Comparison of ENCODE assay signal across 26 cellular contexts in the genomic region with DNA sequence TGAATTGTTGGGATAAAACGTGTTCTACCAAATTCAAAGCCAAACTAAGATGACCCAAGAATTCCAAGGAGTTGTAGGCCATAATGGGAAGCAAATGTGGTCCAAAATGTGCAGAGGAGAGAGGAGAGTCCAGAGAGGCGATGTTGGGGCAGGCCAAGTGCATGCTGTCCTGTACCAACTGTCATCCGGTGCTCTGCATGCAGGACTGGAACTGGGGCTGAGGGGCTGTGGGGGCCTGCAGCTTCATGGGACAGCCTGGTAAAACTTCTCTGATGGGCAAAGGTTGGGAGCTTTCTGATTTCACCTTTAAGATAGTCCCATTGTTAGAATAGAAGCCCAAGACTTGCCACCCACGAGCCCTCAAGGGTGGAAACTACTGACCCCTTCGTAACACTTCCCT.
"Had no signal": no experiment of that assay in that cellular context is flagged by ENCODE, and none has a peak within 500 bp of the region (broad histone marks: within the 10 kb centered on the region; RNA-seq: fewer than 3 reads in every experiment).

No MANE protein-coding gene starts in this region.

- H3K27me3 ChIP-seq: colonic mucosa, gastrocnemius medialis, heart right ventricle, left lung had no signal

- H3K27ac ChIP-seq: colonic mucosa, epithelial cell of prostate, foreskin keratinocyte, gastrocnemius medialis, heart right ventricle, left lung, lower lobe of right lung had no signal

- FAIRE-seq: endometrium, islet of Langerhans, keratinocyte had no signal

- H3K27ac Mint-ChIP-seq: dendritic cell treated with granulocyte-macrophage colony-stimulating factor and Interleukin-4, amounts not matched to agents 40 ng/mL and 50 ng/mL, for 4 days; effector memory CD8-positive, alpha-beta T cell; endodermal cell; mesothelial cell of epicardium; naive B cell had no signal

- H3K9me3 Mint-ChIP-seq: dendritic cell treated with granulocyte-macrophage colony-stimulating factor and Interleukin-4, amounts not matched to agents 40 ng/mL and 50 ng/mL, for 4 days; effector memory CD8-positive, alpha-beta T cell had no signal

- H3K4me1 ChIP-seq: colonic mucosa, foreskin keratinocyte, left lung, lower lobe of right lung had no signal

- H3K36me3 ChIP-seq: colonic mucosa, gastrocnemius medialis, heart right ventricle, left lung, lower lobe of right lung had no signal

- H3K27me3 Mint-ChIP-seq: dendritic cell treated with granulocyte-macrophage colony-stimulating factor and Interleukin-4, amounts not matched to agents 40 ng/mL and 50 ng/mL, for 4 days had no signal

- DNase-seq: colonic mucosa; cortex of kidney; effector CD8-positive, alpha-beta T cell; effector memory CD8-positive, alpha-beta T cell; endodermal cell; erythroblast; foreskin keratinocyte; gastrocnemius medialis; glutamatergic neuron; head of caudate nucleus; heart right ventricle; hippocampal formation; left cardiac atrium; left lung; left ventricle myocardium superior; lower lobe of right lung; mesenchymal stem cell; mucosa of descending colon; naive B cell had no signal

- H3K4me3 Mint-ChIP-seq: dendritic cell treated with granulocyte-macrophage colony-stimulating factor and Interleukin-4, amounts not matched to agents 40 ng/mL and 50 ng/mL, for 4 days; effector memory CD8-positive, alpha-beta T cell; endodermal cell; mesothelial cell of epicardium; naive B cell had no signal

- H3K4me1 Mint-ChIP-seq: naive B cell had no signal

- H3K9me3 ChIP-seq: colonic mucosa, gastrocnemius medialis, heart right ventricle, left lung, lower lobe of right lung, mucosa of descending colon had no signal

- ATAC-seq: effector memory CD8-positive, alpha-beta T cell; esophagus mucosa; foreskin keratinocyte; gastrocnemius medialis; heart right ventricle; left cardiac atrium; left lung; left ventricle myocardium superior; lower lobe of right lung; mucosa of descending colon had no signal

- H3K4me3 ChIP-seq: colonic mucosa, gastrocnemius medialis, heart right ventricle, left lung, lower lobe of right lung, mucosa of descending colon had no signal

- H3K36me3 Mint-ChIP-seq: mesothelial cell of epicardium, naive B cell had no signal
